ENCODE assay signal across 8 cellular contexts in the genomic region with DNA sequence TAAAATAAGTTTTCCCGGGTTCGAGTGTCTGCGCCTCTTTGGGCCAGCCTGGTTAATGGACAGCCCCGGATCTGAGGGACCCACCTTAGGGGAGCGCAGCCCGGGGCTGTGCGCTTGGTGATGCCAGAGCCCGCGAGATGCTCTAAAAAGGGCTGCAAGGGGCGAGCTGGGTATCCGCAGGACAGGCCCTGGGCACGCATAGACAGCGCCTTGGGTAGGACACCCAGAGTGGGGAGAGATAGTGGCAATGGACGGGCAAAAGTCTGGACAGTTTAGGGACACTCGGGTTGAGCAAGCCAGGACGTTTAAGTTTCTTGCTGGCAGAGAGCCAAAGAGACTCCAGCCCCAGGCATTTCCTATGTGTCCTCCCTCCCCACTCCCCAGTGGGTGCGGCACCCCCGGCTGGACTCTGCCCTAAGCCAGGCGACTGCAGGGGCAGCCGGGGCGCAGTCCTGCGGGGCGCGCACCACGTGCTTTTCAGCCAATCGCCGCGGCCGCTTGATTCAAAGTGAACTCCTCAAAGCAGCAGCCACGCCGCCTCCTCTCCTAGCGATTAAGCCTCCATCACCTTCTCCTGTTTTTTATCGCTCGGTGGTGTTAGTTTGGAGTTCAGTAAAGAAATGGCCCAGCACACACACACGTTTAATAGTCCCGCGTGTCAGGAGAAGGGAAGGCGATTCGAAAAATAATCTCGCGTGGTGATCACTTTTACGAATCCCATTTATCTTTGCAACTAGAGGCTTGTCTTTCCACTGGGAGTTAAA. TPM values are rescaled to one million over a fixed set of nuclear protein-coding genes. Genes with fewer than 3 reads are reported as not detected.
A peak's percentile ranks its signal among the peaks of the same experiment; 100 is the strongest.
DNase-seq lines count a peak whose midpoint lies in the region; ATAC-seq, FAIRE-seq and TF ChIP-seq lines count a peak whose summit lies in the region.

No MANE protein-coding gene starts in this region.

- CTCF ChIA-PET in CD4-positive, alpha-beta T cell (lab: Charles Lee) = interaction anchor here (0.8 to 1.3 kb wide), 3 partner anchors 43 to 74 kb away, joined by 3 read pairs; no protein-coding TSS in a partner anchor

- no peak for ATAC-seq in CD4-positive, alpha-beta T cell (ENCODE audit: poor library complexity)
- ATAC-seq in GM19438 (IDR thresholded peaks at IDR 0.05; ENCODE audit: low read depth, unreplicated experiment) (peak; percentile 23), HG03520 (IDR thresholded peaks at IDR 0.05; ENCODE audit: unreplicated experiment) (peak; percentile 16)

- intact Hi-C loops in CD4-positive, alpha-beta T cell (cut with DNase I, micrococcal nuclease) = loop anchor here (2.0 to 10.0 kb wide), 5 partner anchors 62 to 584 kb away; no protein-coding TSS in a partner anchor
- intact Hi-C loops in prostate gland (cut with DNase I) = loop anchor here (5.0 kb wide), 1 partner anchor 609 kb away; no protein-coding TSS in a partner anchor

- H3K27ac Mint-ChIP-seq in CD4-positive, alpha-beta T cell = peak overlapping the region; percentile 75
- peak overlapping the region; percentile 99 for H3K27ac Mint-ChIP-seq in astrocyte (ENCODE audit: unreplicated experiment)

- no peak for TF ChIP-seq CTCF in CD4-positive, alpha-beta T cell (IDR thresholded peaks at IDR 0.05)
- TF ChIP-seq CTCF in astrocyte (IDR thresholded peaks at IDR 0.05; ENCODE audit: insufficient read depth, low read depth, low read length) = no peak
- TF ChIP-seq CTCF in prostate gland (IDR thresholded peaks at IDR 0.05) = no peak

- POLR2A ChIA-PET in CD4-positive, alpha-beta T cell (lab: Charles Lee) = interaction anchor here (0.6 to 2.8 kb wide), 13 partner anchors 11 to 1075 kb away, joined by 3 to 32 read pairs (median 4); a partner anchor contains a TSS

- no peaks in the 10 kb centered on the region for H3K9me3 ChIP-seq in CD4-positive, alpha-beta T cell (ENCODE audit: control insufficient read depth, low read length)
- H3K9me3 ChIP-seq in astrocyte (ENCODE audit: insufficient read depth, low read depth, low read length) (peaks cover 2% of the 10 kb centered on the region), prostate gland (no peaks in the 10 kb centered on the region)

- no peak for FAIRE-seq in astrocyte (lab: Jason Lieb, UNC)

- no peak for TF ChIP-seq POLR2A in prostate gland (IDR thresholded peaks at IDR 0.05)

- DNase-seq in CD4-positive, alpha-beta T cell = peak in 6 of 10 experiments; percentile 2 to 42 (median 12)
- DNase-seq in RPMI8226 = peak; percentile 72
- peak; percentile 72 for DNase-seq in astrocyte (ENCODE audit: low read depth)
- DNase-seq in hypothalamus (lab: John Stamatoyannopoulos, UW) = peak in 48 of 51 donors; percentile 18 to 79 (median 50)
- peak; percentile 72 for DNase-seq in prostate gland (ENCODE audit: low spot score)
- DNase-seq in NCI-H2029 (lab: John Stamatoyannopoulos, UW) = no peak

- peaks cover 37% of the 10 kb centered on the region for H3K4me1 Mint-ChIP-seq in CD4-positive, alpha-beta T cell (ENCODE audit: low read depth)
- H3K4me1 Mint-ChIP-seq in astrocyte (ENCODE audit: low read depth, unreplicated experiment) = peaks cover 24% of the 10 kb centered on the region

- H3K9me3 Mint-ChIP-seq in CD4-positive, alpha-beta T cell = no peaks in the 10 kb centered on the region
- no peaks in the 10 kb centered on the region for H3K9me3 Mint-ChIP-seq in astrocyte (ENCODE audit: unreplicated experiment)

- H3K36me3 ChIP-seq in astrocyte (ENCODE audit: insufficient read depth, low read length) = peaks cover 10% of the 10 kb centered on the region
- H3K36me3 ChIP-seq in prostate gland = no peaks in the 10 kb centered on the region

- peak overlapping the region; percentile 84 for H3K4me3 Mint-ChIP-seq in CD4-positive, alpha-beta T cell
- H3K4me3 Mint-ChIP-seq in astrocyte (ENCODE audit: unreplicated experiment) = peak overlapping the region; percentile 91

- peak overlapping the region; percentile 91 for H3K9ac ChIP-seq in astrocyte (ENCODE audit: low read length)

- H3K27me3 ChIP-seq in CD4-positive, alpha-beta T cell (ENCODE audit: control insufficient read depth, insufficient read depth, low read length) = peaks cover 6% of the 10 kb centered on the region
- H3K27me3 ChIP-seq in astrocyte (ENCODE audit: insufficient read depth, low read length) (no peaks in the 10 kb centered on the region), prostate gland (replicated peaks; ENCODE audit: insufficient read depth) (no peaks in the 10 kb centered on the region)

- H2AFZ ChIP-seq in astrocyte (ENCODE audit: low read depth, low read length) = peak overlapping the region; percentile 69

- peak overlapping the region; percentile 31 for H3K27ac ChIP-seq in CD4-positive, alpha-beta T cell (ENCODE audit: low read depth, low read length)
- H3K27ac ChIP-seq in astrocyte (ENCODE audit: low read depth, low read length) = peak overlapping the region; percentile 90
- peak overlapping the region; percentile 76 to 78 for H3K27ac ChIP-seq in prostate gland

- no peaks in the 10 kb centered on the region for H3K36me3 Mint-ChIP-seq in CD4-positive, alpha-beta T cell (ENCODE audit: low read depth)
- peaks cover 15% of the 10 kb centered on the region for H3K36me3 Mint-ChIP-seq in astrocyte (ENCODE audit: low read depth, unreplicated experiment)

- H3K4me2 ChIP-seq in astrocyte (ENCODE audit: low read length) = peak overlapping the region; percentile 85

- H3K4me3 ChIP-seq in astrocyte (ENCODE audit: insufficient read depth, low read depth, low read length) (peak overlapping the region; percentile 99), prostate gland (peak overlapping the region; percentile 56 to 60)

- H3K4me1 ChIP-seq in astrocyte (ENCODE audit: insufficient read depth, low read length) (peaks cover 41% of the 10 kb centered on the region), prostate gland (replicated peaks) (peaks cover 8% of the 10 kb centered on the region)

- H3K27me3 Mint-ChIP-seq in CD4-positive, alpha-beta T cell = peaks cover 5% of the 10 kb centered on the region
- H3K27me3 Mint-ChIP-seq in astrocyte (ENCODE audit: low read depth, unreplicated experiment) = no peaks in the 10 kb centered on the region

- peaks cover 43% of the 10 kb centered on the region for H3K79me2 ChIP-seq in astrocyte (ENCODE audit: insufficient read depth, low read length)

- peaks cover 40% of the 10 kb centered on the region for H4K20me1 ChIP-seq in astrocyte (ENCODE audit: insufficient read depth, low read length)

- WGBS in prostate gland = under 1% methylated on average over 42 of the region's 42 CpGs

RNA-seq across cellular contexts. Expression of a gene that starts 0.7 kb away (rescaled TPM):
- 10 to 100 TPM; 39.6 to 40.1 TPM for total RNA-seq in CD4-positive, alpha-beta T cell
- total RNA-seq in astrocyte (363 and 389 TPM in 2 replicates), prostate gland (100 to 1,000 TPM in 1 of 2 donors, 10 to 100 TPM in 1; 78.1 to 103 TPM)

RNA-seq across cellular contexts. Expression of a gene that starts 43.8 kb away (rescaled TPM):
- total RNA-seq in CD4-positive, alpha-beta T cell = 10 to 100 TPM; 31.9 to 33.8 TPM
- 96.3 and 99.3 TPM in 2 replicates for total RNA-seq in astrocyte
- 100 to 1,000 TPM; 149 to 178 TPM for total RNA-seq in prostate gland

Comparison
In these comparisons a context has a peak if more than half of its experiments do, and no peak if none do; other contexts are left out.
1. H3K27ac ChIP-seq: peak in every context shown above with its lines; median percentile 90 in astrocyte; 77 in prostate gland; 31 in CD4-positive, alpha-beta T cell.